21 cellular contexts compared by ENCODE assay signal in genomic region chr6:149714442-149714841, GRCh38. TPM values are rescaled to one million over a fixed set of nuclear protein-coding genes. Genes with fewer than 3 reads are reported as not detected.
DNase-seq lines count a peak whose midpoint lies in the region; ATAC-seq, FAIRE-seq and TF ChIP-seq lines count a peak whose summit lies in the region.
"Had no signal": no experiment of that assay in that cellular context is flagged by ENCODE, and none has a peak within 500 bp of the region (broad histone marks: within the 10 kb centered on the region; RNA-seq: fewer than 3 reads in every experiment).

No MANE protein-coding gene starts in this region.

- H4K20me1 ChIP-seq in IMR-90 (ENCODE audit: insufficient read depth, low read length) (peaks cover 25% of the 10 kb centered on the region), K562 (replicated peaks; ENCODE audit: control insufficient read depth, insufficient read depth, low read length) (peaks cover 23% of the 10 kb centered on the region; the same call in 1 of the 2 replicates)

- DNase-seq in activated naive CD4-positive, alpha-beta T cell treated with anti-CD3 and anti-CD28 coated beads, Interleukin-2, amount 50 U/mL, for 72 hours (ENCODE audit: low spot score in 2 of 2): no peak
- DNase-seq in IMR-90: no peak
- no peak for DNase-seq in K562 (ENCODE audit: extremely low read depth in 1 of 4, low spot score in 3 of 4)
- no peak for DNase-seq in psoas muscle
- no peak for DNase-seq in activated CD8-positive, alpha-beta memory T cell treated with anti-CD3 and anti-CD28 coated beads for 24 hours
- no peak for DNase-seq in HEK293T (ENCODE audit: extremely low spot score)
- DNase-seq: 8988T; BE2C; C1 segment of cervical spinal cord; Caco-2; CD4-positive, CD25-positive, alpha-beta regulatory T cell; GDM1; GOT3; H7; KBM-7 had no signal

- H3K9me1 ChIP-seq in IMR-90 (ENCODE audit: insufficient read depth, low read length) (peaks cover 8% of the 10 kb centered on the region), K562 (ENCODE audit: control insufficient read depth, insufficient read depth, low read length) (no peaks in the 10 kb centered on the region)

- no peak for FAIRE-seq in K562 (lab: Jason Lieb, UNC)
- FAIRE-seq: D721Med, GM12892, GM18507 had no signal

- in situ Hi-C loops in IMR-90 (cut with MboI; ENCODE audit: low sequenced_read_pairs) (no loop called here), K562 (cut with MboI) (no loop called here)

- H3K18ac ChIP-seq in IMR-90 (ENCODE audit: low read depth, low read length): no peak overlapping the region

- H3K4me2 ChIP-seq in IMR-90 (ENCODE audit: low read depth, low read length): no peak overlapping the region
- no peak overlapping the region for H3K4me2 ChIP-seq in K562 (ENCODE audit: insufficient read depth, low read length)

- H3K4me1 Mint-ChIP-seq in activated naive CD4-positive, alpha-beta T cell treated with anti-CD3 and anti-CD28 coated beads, Interleukin-2, amount 50 U/mL, for 24 hours: peaks cover 52% of the 10 kb centered on the region

- no peak overlapping the region for H2BK120ac ChIP-seq in IMR-90 (ENCODE audit: low read depth, low read length)

- H3K36me3 Mint-ChIP-seq in activated naive CD4-positive, alpha-beta T cell treated with anti-CD3 and anti-CD28 coated beads, Interleukin-2, amount 50 U/mL, for 24 hours: peaks cover 3% of the 10 kb centered on the region
- H3K36me3 Mint-ChIP-seq in activated naive CD4-positive, alpha-beta T cell treated with anti-CD3 and anti-CD28 coated beads, Interleukin-2, amount 50 U/mL, for 72 hours: peaks cover 16 to 19% of the 10 kb centered on the region in 2 donors
- H3K36me3 Mint-ChIP-seq: CD4-positive, CD25-positive, alpha-beta regulatory T cell had no signal

- POLR2A ChIA-PET in IMR-90 (lab: Charles Lee; ENCODE audit: unreplicated experiment): interaction anchor here (0.6 kb wide), 2 partner anchors 13 to 36 kb away, joined by 4 to 5 read pairs; no protein-coding TSS in a partner anchor
- POLR2A ChIA-PET in K562 (lab: Yijun Ruan, JAX): interaction anchor here (1.0 kb wide), 1 partner anchor 34 kb away, joined by 3 read pairs; no protein-coding TSS in a partner anchor
- POLR2A ChIA-PET in HEK293T (lab: Yijun Ruan, JAX): no interaction called here

- TF ChIP-seq CTCF in IMR-90 (conservative IDR thresholded peaks at IDR 0.05; ENCODE audit: low read depth, low read length) (no peak), K562 (IDR thresholded peaks at IDR 0.05 in 2 of 3, conservative IDR thresholded peaks at IDR 0.05 in 1 of 3; ENCODE audit: insufficient read depth in 2 of 3, low read depth in 1 of 3, low read length in 3 of 3) (no peak), psoas muscle (IDR thresholded peaks at IDR 0.05) (no peak)

- H3K9me3 ChIP-seq in IMR-90 (ENCODE audit: control insufficient read depth, insufficient read depth, low read length) (no peaks in the 10 kb centered on the region), K562 (replicated peaks; ENCODE audit: control insufficient read depth, insufficient read depth, low read depth, low read length) (no peaks in the 10 kb centered on the region), psoas muscle (no peaks in the 10 kb centered on the region)
- H3K9me3 ChIP-seq: BE2C, Caco-2 had no signal

- H3K9ac ChIP-seq in IMR-90 (ENCODE audit: low read depth, low read length) (no peak overlapping the region), K562 (ENCODE audit: insufficient read depth in 1 of 2, low read depth in 2 of 2, low read length in 2 of 2) (no peak overlapping the region)

- peaks cover 90% of the 10 kb centered on the region for H3K79me2 ChIP-seq in K562 (ENCODE audit: control insufficient read depth, insufficient read depth, low read length)

- no peak for TF ChIP-seq EP300 in K562 (IDR thresholded peaks at IDR 0.05; ENCODE audit: low read length)

- CTCF ChIA-PET in IMR-90 (lab: Yijun Ruan, JAX) (interaction anchor here (0.6 kb wide), 1 partner anchor 154 kb away, joined by 3 read pairs; no protein-coding TSS in a partner anchor), K562 (lab: Yijun Ruan, JAX; ENCODE audit: low intra/inter-chr PET ratio) (no interaction called here), HEK293T (lab: Yijun Ruan, JAX) (no interaction called here)

- no peak overlapping the region for H3K4ac ChIP-seq in IMR-90 (ENCODE audit: low read depth, low read length)

- no peak overlapping the region for H2AK9ac ChIP-seq in IMR-90 (replicated peaks; ENCODE audit: low read depth, low read length, poor library complexity)

- H2AFZ ChIP-seq in IMR-90 (replicated peaks; ENCODE audit: low read length, poor library complexity) (no peak overlapping the region), K562 (ENCODE audit: low read depth, low read length) (no peak overlapping the region)

- H3K14ac ChIP-seq in IMR-90 (replicated peaks; ENCODE audit: low read depth, low read length): no peak overlapping the region

- H3K27me3 ChIP-seq in IMR-90 (ENCODE audit: control insufficient read depth, insufficient read depth, low read length) (no peaks in the 10 kb centered on the region), K562 (ENCODE audit: control insufficient read depth in 2 of 2, insufficient read depth in 2 of 2, low read length in 2 of 2) (no peaks in the 10 kb centered on the region), psoas muscle (ENCODE audit: insufficient read depth in 3 of 3, low read length in 2 of 3) (no peaks in the 10 kb centered on the region)
- H3K27me3 ChIP-seq: BE2C had no signal

- peaks cover 8 to 35% of the 10 kb centered on the region in 2 experiments; a peak in 3 of 4 replicates for H3K79me1 ChIP-seq in IMR-90 (ENCODE audit: low read depth in 1 of 2, low read length in 2 of 2)

- no peak overlapping the region for H4K5ac ChIP-seq in IMR-90 (ENCODE audit: low read depth, low read length)

- no peak for TF ChIP-seq RAD21 in IMR-90 (IDR thresholded peaks at IDR 0.05; ENCODE audit: low read length)
- TF ChIP-seq RAD21 in K562 (CRISPR knock-in tag; conservative IDR thresholded peaks at IDR 0.05 in 1 of 2, IDR thresholded peaks at IDR 0.05 in 1 of 2): no peak

- dilution Hi-C loops in IMR-90 (cut with HindIII; ENCODE audit: low sequenced_read_pairs, unreplicated experiment): no loop called here

- H4K91ac ChIP-seq in IMR-90 (ENCODE audit: insufficient read depth, low read depth, low read length): no peak overlapping the region

- TF ChIP-seq POLR2A in IMR-90 (IDR thresholded peaks at IDR 0.05; ENCODE audit: low read depth, low read length) (no peak), K562 (conservative IDR thresholded peaks at IDR 0.05) (no peak)

- no peak overlapping the region for H3K56ac ChIP-seq in IMR-90 (ENCODE audit: extremely low read depth, insufficient read depth, low read length)

- H3K23ac ChIP-seq in IMR-90 (ENCODE audit: low read depth, low read length): no peak overlapping the region

- H3K4me3 ChIP-seq in IMR-90 (ENCODE audit: insufficient read depth, low read depth, low read length): no peak overlapping the region
- no peak overlapping the region for H3K4me3 ChIP-seq in K562
- peak overlapping the region; percentile 17 for H3K4me3 ChIP-seq in psoas muscle

- H2BK5ac ChIP-seq in IMR-90 (ENCODE audit: low read depth, low read length, poor library complexity, severe bottlenecking): no peak overlapping the region

- H3K27ac ChIP-seq in IMR-90 (ENCODE audit: insufficient read depth, low read length) (no peak overlapping the region), K562 (ENCODE audit: extremely low read depth, low read depth, low read length) (no peak overlapping the region), psoas muscle (no peak overlapping the region)

- WGBS in IMR-90 (ENCODE audit: extremely low coverage in 2 of 2, insufficient read length in 1 of 2), 2 experiments: no CpG with 5 or more reads among the region's 1 CpG
- WGBS in K562 (ENCODE audit: insufficient coverage, low coverage, missing lambda C conversion rate): 96% methylated on average over 1 of the region's 1 CpG
- WGBS in psoas muscle, 3 donors: 96 to 98% (median 97%) methylated on average over 1 of the region's 1 CpG

- H2AK5ac ChIP-seq in IMR-90 (ENCODE audit: low read depth, low read length): no peak overlapping the region

- no TSS peak for BruUV-seq in IMR-90 (replicated peaks; lab: Mats Ljungman, UMichigan)
- BruUV-seq in K562 (replicated peaks; lab: Mats Ljungman, UMichigan): no TSS peak

- no peak overlapping the region for H3K4me3 Mint-ChIP-seq in activated naive CD4-positive, alpha-beta T cell treated with anti-CD3 and anti-CD28 coated beads, Interleukin-2, amount 50 U/mL, for 24 hours

- H4K8ac ChIP-seq in IMR-90 (ENCODE audit: low read depth in 2 of 2, low read length in 2 of 2): no peak overlapping the region

- H3K27ac Mint-ChIP-seq in activated naive CD4-positive, alpha-beta T cell treated with anti-CD3 and anti-CD28 coated beads, Interleukin-2, amount 50 U/mL, for 24 hours: peak overlapping the region; percentile 41
- H3K27ac Mint-ChIP-seq in activated naive CD4-positive, alpha-beta T cell treated with anti-CD3 and anti-CD28 coated beads, Interleukin-2, amount 50 U/mL, for 72 hours: no peak overlapping the region
- H3K27ac Mint-ChIP-seq: CD4-positive, CD25-positive, alpha-beta regulatory T cell had no signal

- H3K4me1 ChIP-seq in IMR-90 (ENCODE audit: control insufficient read depth, insufficient read depth, low read length) (peaks cover 2% of the 10 kb centered on the region; the same call in 1 of the 2 replicates), K562 (replicated peaks in 1 of 2; ENCODE audit: control insufficient read depth in 2 of 2, insufficient read depth in 2 of 2, low read length in 2 of 2) (peaks cover 20 to 21% of the 10 kb centered on the region in 2 experiments; a peak in 4 of 5 replicates), psoas muscle (peaks cover 43% of the 10 kb centered on the region)
- H3K4me1 ChIP-seq: BE2C had no signal

- no peak overlapping the region for H2BK15ac ChIP-seq in IMR-90 (ENCODE audit: low read depth, low read length)

- H3K36me3 ChIP-seq in IMR-90 (ENCODE audit: control insufficient read depth, insufficient read depth, low read length) (peaks cover 2% of the 10 kb centered on the region; the same call in 1 of the 2 replicates), K562 (ENCODE audit: control insufficient read depth, insufficient read depth, low read length) (peaks cover 36% of the 10 kb centered on the region; the same call in 2 of the 3 replicates), psoas muscle (ENCODE audit: insufficient read depth in 1 of 2, low read depth in 1 of 2) (no peaks in the 10 kb centered on the region)
- H3K36me3 ChIP-seq: BE2C had no signal

- intact Hi-C loops in IMR-90 (cut with micrococcal nuclease) (no loop called here), K562 (cut with micrococcal nuclease) (no loop called here), psoas muscle (cut with DNase I) (loop anchor here (10.0 kb wide), 1 partner anchor 150 kb away; the partner anchor contains the start of gene GINM1 (in 2 of the 2))

- no peak overlapping the region for H2BK20ac ChIP-seq in IMR-90 (ENCODE audit: low read depth, low read length)

- ATAC-seq in activated naive CD4-positive, alpha-beta T cell treated with anti-CD3 and anti-CD28 coated beads, Interleukin-2, amount 50 U/mL, for 72 hours: no peak
- ATAC-seq in IMR-90 (ENCODE audit: low read depth) (no peak), K562 (no peak), psoas muscle (no peak), HG03432 (IDR thresholded peaks at IDR 0.05; ENCODE audit: unreplicated experiment) (no peak)
- ATAC-seq: HCT116 had no signal

- H3K9me3 Mint-ChIP-seq in activated naive CD4-positive, alpha-beta T cell treated with anti-CD3 and anti-CD28 coated beads, Interleukin-2, amount 50 U/mL, for 24 hours: no peaks in the 10 kb centered on the region
- no peaks in the 10 kb centered on the region for H3K9me3 Mint-ChIP-seq in activated naive CD4-positive, alpha-beta T cell treated with anti-CD3 and anti-CD28 coated beads, Interleukin-2, amount 50 U/mL, for 72 hours
- H3K9me3 Mint-ChIP-seq: CD4-positive, CD25-positive, alpha-beta regulatory T cell had no signal

- no peaks in the 10 kb centered on the region for H3K27me3 Mint-ChIP-seq in activated naive CD4-positive, alpha-beta T cell treated with anti-CD3 and anti-CD28 coated beads, Interleukin-2, amount 50 U/mL, for 24 hours
- H3K27me3 Mint-ChIP-seq: CD4-positive, CD25-positive, alpha-beta regulatory T cell had no signal

RNA-seq across cellular contexts. Expression of gene LATS1, which starts 3.5 kb away (rescaled TPM):
- total RNA-seq in activated naive CD4-positive, alpha-beta T cell treated with anti-CD3 and anti-CD28 coated beads, Interleukin-2, amount 50 U/mL, for 72 hours: 10 to 100 TPM; 21.9 to 29.4 TPM
- total RNA-seq in IMR-90 (2012; rRNA removed) (18.3 and 20.1 TPM in 2 replicates), K562 (2014; rRNA removed) (14.0 and 22.5 TPM in 2 replicates), K562 (2014; rRNA removed; fragmentation: Illumina TruSeq; extraction: Trizol) (28.4 and 32.1 TPM in 2 replicates), K562 (2015; rRNA removed; fragmentation: Illumina TruSeq; extraction: Trizol) (26.5 and 26.6 TPM in 2 replicates), K562 (2021) (33.2 and 36.3 TPM in 2 replicates), psoas muscle (10 to 100 TPM; 11.0 to 15.5 (median 13.9) TPM)
- polyA plus RNA-seq in IMR-90 (2012; rRNA removed) (7.9 and 8.8 TPM in 2 replicates), K562 (2011; rRNA removed) (18.4 and 24.0 TPM in 2 replicates), K562 (2014; fragmentation: Illumina TruSeq; extraction: Trizol) (28.7 and 29.1 TPM in 2 replicates), K562 (2014; fragmentation: Nextera tagmentation; extraction: Ambion mirVana) (1 to 10 TPM; 5.0 to 5.6 TPM), K562 (2014; rRNA removed) (11.9 and 13.2 TPM in 2 replicates), psoas muscle (1 to 10 TPM; 3.4 to 8.3 (median 3.7) TPM)
- 1.7 and 3.7 TPM in 2 replicates for polyA plus RNA-seq in IMR-90 (2012; cell fraction: cytosol; rRNA removed)
- 2.3 and 12.0 TPM in 2 replicates for polyA plus RNA-seq in IMR-90 (2012; cell fraction: nucleus; rRNA removed; ENCODE audit: low replicate concordance)
- 46.5 and 118 TPM in 2 replicates for total RNA-seq in K562 (2011; cell fraction: chromatin; rRNA removed; ENCODE audit: low replicate concordance)
- total RNA-seq in K562 (2011; cell fraction: nucleolus; rRNA removed): 23.9 and 24.3 TPM in 2 replicates
- total RNA-seq in K562 (2011; cell fraction: nucleoplasm; rRNA removed): 35.3 and 42.9 TPM in 2 replicates
- 14.4 and 17.0 TPM in 2 replicates for polyA plus RNA-seq in K562 (2011; cell fraction: cytosol; rRNA removed)
- polyA plus RNA-seq in K562 (2011; cell fraction: nucleus; rRNA removed): 21.7 and 22.5 TPM in 2 replicates
- polyA plus RNA-seq in K562 (2012): 15.0 and 16.6 TPM in 2 replicates
- 60.3 and 69.3 TPM in 2 replicates for polyA minus RNA-seq in K562 (2011; rRNA and poly(A)+ RNA removed)
- 31.1 and 31.3 TPM in 2 replicates for polyA minus RNA-seq in K562 (2011; cell fraction: cytosol; rRNA and poly(A)+ RNA removed)
- 22.2 and 41.8 TPM in 2 replicates for polyA minus RNA-seq in K562 (2011; cell fraction: nucleus; rRNA and poly(A)+ RNA removed)

RNA-seq across cellular contexts. Expression of gene NUP43, which starts 31.9 kb away (rescaled TPM):
- total RNA-seq in activated naive CD4-positive, alpha-beta T cell treated with anti-CD3 and anti-CD28 coated beads, Interleukin-2, amount 50 U/mL, for 72 hours: 10 to 100 TPM; 77.1 to 98.5 TPM
- 35.0 and 40.5 TPM in 2 replicates for total RNA-seq in IMR-90 (2012; rRNA removed)
- 7.7 and 14.2 TPM in 2 replicates for polyA plus RNA-seq in IMR-90 (2012; rRNA removed)
- 2.7 and 4.1 TPM in 2 replicates for polyA plus RNA-seq in IMR-90 (2012; cell fraction: cytosol; rRNA removed)
- polyA plus RNA-seq in IMR-90 (2012; cell fraction: nucleus; rRNA removed; ENCODE audit: low replicate concordance): 3.4 and 16.8 TPM in 2 replicates
- 105 and 121 TPM in 2 replicates for total RNA-seq in K562 (2011; cell fraction: chromatin; rRNA removed; ENCODE audit: low replicate concordance)
- total RNA-seq in K562 (2011; cell fraction: nucleolus; rRNA removed): 31.3 and 32.5 TPM in 2 replicates
- total RNA-seq in K562 (2011; cell fraction: nucleoplasm; rRNA removed): 51.2 and 83.9 TPM in 2 replicates
- total RNA-seq in K562 (2014; rRNA removed): 44.7 and 50.5 TPM in 2 replicates
- 112 and 127 TPM in 2 replicates for total RNA-seq in K562 (2014; rRNA removed; fragmentation: Illumina TruSeq; extraction: Trizol)
- 78.1 and 83.6 TPM in 2 replicates for total RNA-seq in K562 (2015; rRNA removed; fragmentation: Illumina TruSeq; extraction: Trizol)
- 101 and 103 TPM in 2 replicates for total RNA-seq in K562 (2021)
- 112 and 136 TPM in 2 replicates for polyA plus RNA-seq in K562 (2011; rRNA removed)
- polyA plus RNA-seq in K562 (2011; cell fraction: cytosol; rRNA removed): 35.5 and 60.8 TPM in 2 replicates
- 52.5 and 59.6 TPM in 2 replicates for polyA plus RNA-seq in K562 (2011; cell fraction: nucleus; rRNA removed)
- 38.4 and 46.1 TPM in 2 replicates for polyA plus RNA-seq in K562 (2012)
- polyA plus RNA-seq in K562 (2014; fragmentation: Illumina TruSeq; extraction: Trizol): 59.5 and 67.4 TPM in 2 replicates
- polyA plus RNA-seq in K562 (2014; fragmentation: Nextera tagmentation; extraction: Ambion mirVana): 10 to 100 TPM; 28.9 to 39.7 TPM
- 53.1 and 53.4 TPM in 2 replicates for polyA plus RNA-seq in K562 (2014; rRNA removed)
- polyA minus RNA-seq in K562 (2011; rRNA and poly(A)+ RNA removed): 293 and 318 TPM in 2 replicates
- 67.9 and 134 TPM in 2 replicates for polyA minus RNA-seq in K562 (2011; cell fraction: cytosol; rRNA and poly(A)+ RNA removed)
- polyA minus RNA-seq in K562 (2011; cell fraction: nucleus; rRNA and poly(A)+ RNA removed): 19.9 and 34.4 TPM in 2 replicates
- total RNA-seq in psoas muscle: 10 to 100 TPM; 17.4 to 26.8 (median 22.1) TPM
- 10 to 100 TPM in 2 of 3 donors, 1 to 10 TPM in 1; 7.3 to 17.1 (median 14.1) TPM for polyA plus RNA-seq in psoas muscle

RNA-seq across cellular contexts. Expression of gene PCMT1, which starts 35.1 kb away (rescaled TPM):
- total RNA-seq in activated naive CD4-positive, alpha-beta T cell treated with anti-CD3 and anti-CD28 coated beads, Interleukin-2, amount 50 U/mL, for 72 hours: 10 to 100 TPM; 70.7 to 86.9 TPM
- total RNA-seq in IMR-90 (2012; rRNA removed): 109 and 159 TPM in 2 replicates
- 100 and 101 TPM in 2 replicates for polyA plus RNA-seq in IMR-90 (2012; rRNA removed)
- polyA plus RNA-seq in IMR-90 (2012; cell fraction: cytosol; rRNA removed): 34.7 and 84.2 TPM in 2 replicates
- polyA plus RNA-seq in IMR-90 (2012; cell fraction: nucleus; rRNA removed; ENCODE audit: low replicate concordance): 19.8 and 52.8 TPM in 2 replicates
- 143 TPM in 2 replicates for total RNA-seq in K562 (2011; cell fraction: chromatin; rRNA removed; ENCODE audit: low replicate concordance)
- 190 and 200 TPM in 2 replicates for total RNA-seq in K562 (2011; cell fraction: nucleolus; rRNA removed)
- 178 and 226 TPM in 2 replicates for total RNA-seq in K562 (2011; cell fraction: nucleoplasm; rRNA removed)
- total RNA-seq in K562 (2014; rRNA removed): 302 and 327 TPM in 2 replicates
- total RNA-seq in K562 (2014; rRNA removed; fragmentation: Illumina TruSeq; extraction: Trizol): 235 and 246 TPM in 2 replicates
- 215 and 217 TPM in 2 replicates for total RNA-seq in K562 (2015; rRNA removed; fragmentation: Illumina TruSeq; extraction: Trizol)
- 231 and 238 TPM in 2 replicates for total RNA-seq in K562 (2021)
- 307 and 425 TPM in 2 replicates for polyA plus RNA-seq in K562 (2011; rRNA removed)
- 302 and 333 TPM in 2 replicates for polyA plus RNA-seq in K562 (2011; cell fraction: cytosol; rRNA removed)
- polyA plus RNA-seq in K562 (2011; cell fraction: nucleus; rRNA removed): 61.1 and 83.0 TPM in 2 replicates
- 178 and 267 TPM in 2 replicates for polyA plus RNA-seq in K562 (2012)
- 303 and 361 TPM in 2 replicates for polyA plus RNA-seq in K562 (2014; fragmentation: Illumina TruSeq; extraction: Trizol)
- polyA plus RNA-seq in K562 (2014; fragmentation: Nextera tagmentation; extraction: Ambion mirVana): 100 to 1,000 TPM; 536 to 541 TPM
- 411 and 464 TPM in 2 replicates for polyA plus RNA-seq in K562 (2014; rRNA removed)
- polyA minus RNA-seq in K562 (2011; rRNA and poly(A)+ RNA removed): 317 and 349 TPM in 2 replicates
- 86.4 and 132 TPM in 2 replicates for polyA minus RNA-seq in K562 (2011; cell fraction: cytosol; rRNA and poly(A)+ RNA removed)
- 29.5 and 35.4 TPM in 2 replicates for polyA minus RNA-seq in K562 (2011; cell fraction: nucleus; rRNA and poly(A)+ RNA removed)
- total RNA-seq in psoas muscle: 100 to 1,000 TPM; 124 to 179 (median 149) TPM
- polyA plus RNA-seq in psoas muscle: 100 to 1,000 TPM; 159 to 613 (median 178) TPM

Comparison
In these comparisons a context has a peak if more than half of its experiments do, and no peak if none do; other contexts are left out.
1. intact Hi-C loops: an anchor here in psoas muscle (10.0 kb wide); none called in IMR-90 and K562.